Comparison of ENCODE assay signal across 1 cellular context in the genomic region with DNA sequence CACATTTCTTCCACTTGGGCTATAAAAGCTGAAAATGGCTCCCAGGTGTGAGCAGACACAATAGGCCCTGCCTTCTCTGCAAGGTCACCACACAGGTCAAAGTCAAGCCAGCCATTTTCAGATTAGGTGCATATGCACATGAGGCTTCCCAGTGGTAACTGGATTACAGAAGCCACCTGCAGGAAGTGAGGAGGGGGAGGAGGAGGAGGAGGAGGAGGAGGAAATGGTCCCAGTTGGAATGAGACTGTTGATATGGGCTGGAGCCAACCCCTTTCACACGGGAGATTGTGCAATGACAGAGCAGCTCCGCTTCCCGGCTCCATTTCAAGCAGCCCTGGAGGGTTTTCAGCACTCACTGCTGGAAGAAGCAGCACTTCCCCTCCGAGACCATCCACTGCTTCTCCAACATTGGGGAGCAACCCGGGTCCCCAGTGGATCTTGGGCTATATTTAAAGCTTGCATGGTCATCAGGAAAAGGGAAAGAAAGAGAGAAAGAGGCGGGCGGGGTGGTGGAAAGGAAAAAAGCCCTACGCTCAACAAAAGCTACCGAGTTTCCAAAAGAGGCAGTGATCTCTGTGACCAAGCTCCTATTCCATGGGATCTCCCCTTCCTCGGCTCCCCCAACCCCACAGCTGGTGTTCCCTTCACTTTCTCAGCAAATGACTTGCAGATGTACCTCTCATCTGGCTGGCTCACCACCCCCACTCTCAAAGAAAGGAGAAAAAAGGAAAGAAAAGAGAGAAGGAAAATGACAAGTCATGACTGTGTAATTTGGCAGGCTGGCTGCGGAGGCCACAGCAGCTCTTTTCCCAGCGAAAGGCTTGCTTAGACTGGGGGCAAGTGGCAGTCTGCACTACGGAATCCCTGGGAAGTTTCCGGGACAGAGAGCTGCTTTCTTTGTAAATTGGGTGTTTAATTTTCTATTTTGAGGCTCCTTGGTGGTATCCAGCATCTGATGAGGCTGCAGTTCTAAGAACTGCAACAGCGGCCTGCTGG.
TF ChIP-seq lines count a peak whose summit lies in the region.

No MANE protein-coding gene starts in this region.

TF ChIP-seq in HepG2, 621 proteins besides CTCF, POLR2A, EP300 and RAD21 (continued from another document and continues in another):
- TF ChIP-seq, protein P1, sequence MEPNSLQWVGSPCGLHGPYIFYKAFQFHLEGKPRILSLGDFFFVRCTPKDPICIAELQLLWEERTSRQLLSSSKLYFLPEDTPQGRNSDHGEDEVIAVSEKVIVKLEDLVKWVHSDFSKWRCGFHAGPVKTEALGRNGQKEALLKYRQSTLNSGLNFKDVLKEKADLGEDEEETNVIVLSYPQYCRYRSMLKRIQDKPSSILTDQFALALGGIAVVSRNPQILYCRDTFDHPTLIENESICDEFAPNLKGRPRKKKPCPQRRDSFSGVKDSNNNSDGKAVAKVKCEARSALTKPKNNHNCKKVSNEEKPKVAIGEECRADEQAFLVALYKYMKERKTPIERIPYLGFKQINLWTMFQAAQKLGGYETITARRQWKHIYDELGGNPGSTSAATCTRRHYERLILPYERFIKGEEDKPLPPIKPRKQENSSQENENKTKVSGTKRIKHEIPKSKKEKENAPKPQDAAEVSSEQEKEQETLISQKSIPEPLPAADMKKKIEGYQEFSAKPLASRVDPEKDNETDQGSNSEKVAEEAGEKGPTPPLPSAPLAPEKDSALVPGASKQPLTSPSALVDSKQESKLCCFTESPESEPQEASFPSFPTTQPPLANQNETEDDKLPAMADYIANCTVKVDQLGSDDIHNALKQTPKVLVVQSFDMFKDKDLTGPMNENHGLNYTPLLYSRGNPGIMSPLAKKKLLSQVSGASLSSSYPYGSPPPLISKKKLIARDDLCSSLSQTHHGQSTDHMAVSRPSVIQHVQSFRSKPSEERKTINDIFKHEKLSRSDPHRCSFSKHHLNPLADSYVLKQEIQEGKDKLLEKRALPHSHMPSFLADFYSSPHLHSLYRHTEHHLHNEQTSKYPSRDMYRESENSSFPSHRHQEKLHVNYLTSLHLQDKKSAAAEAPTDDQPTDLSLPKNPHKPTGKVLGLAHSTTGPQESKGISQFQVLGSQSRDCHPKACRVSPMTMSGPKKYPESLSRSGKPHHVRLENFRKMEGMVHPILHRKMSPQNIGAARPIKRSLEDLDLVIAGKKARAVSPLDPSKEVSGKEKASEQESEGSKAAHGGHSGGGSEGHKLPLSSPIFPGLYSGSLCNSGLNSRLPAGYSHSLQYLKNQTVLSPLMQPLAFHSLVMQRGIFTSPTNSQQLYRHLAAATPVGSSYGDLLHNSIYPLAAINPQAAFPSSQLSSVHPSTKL (CRISPR knock-in tag; IDR thresholded peaks at IDR 0.05), result peak; percentile 51; the same call in 1 of the 2 replicates
- no peak for TF ChIP-seq ZNF326 (CRISPR knock-in tag; IDR thresholded peaks at IDR 0.05; ENCODE audit: borderline replicate concordance)
- TF ChIP-seq, protein P2, sequence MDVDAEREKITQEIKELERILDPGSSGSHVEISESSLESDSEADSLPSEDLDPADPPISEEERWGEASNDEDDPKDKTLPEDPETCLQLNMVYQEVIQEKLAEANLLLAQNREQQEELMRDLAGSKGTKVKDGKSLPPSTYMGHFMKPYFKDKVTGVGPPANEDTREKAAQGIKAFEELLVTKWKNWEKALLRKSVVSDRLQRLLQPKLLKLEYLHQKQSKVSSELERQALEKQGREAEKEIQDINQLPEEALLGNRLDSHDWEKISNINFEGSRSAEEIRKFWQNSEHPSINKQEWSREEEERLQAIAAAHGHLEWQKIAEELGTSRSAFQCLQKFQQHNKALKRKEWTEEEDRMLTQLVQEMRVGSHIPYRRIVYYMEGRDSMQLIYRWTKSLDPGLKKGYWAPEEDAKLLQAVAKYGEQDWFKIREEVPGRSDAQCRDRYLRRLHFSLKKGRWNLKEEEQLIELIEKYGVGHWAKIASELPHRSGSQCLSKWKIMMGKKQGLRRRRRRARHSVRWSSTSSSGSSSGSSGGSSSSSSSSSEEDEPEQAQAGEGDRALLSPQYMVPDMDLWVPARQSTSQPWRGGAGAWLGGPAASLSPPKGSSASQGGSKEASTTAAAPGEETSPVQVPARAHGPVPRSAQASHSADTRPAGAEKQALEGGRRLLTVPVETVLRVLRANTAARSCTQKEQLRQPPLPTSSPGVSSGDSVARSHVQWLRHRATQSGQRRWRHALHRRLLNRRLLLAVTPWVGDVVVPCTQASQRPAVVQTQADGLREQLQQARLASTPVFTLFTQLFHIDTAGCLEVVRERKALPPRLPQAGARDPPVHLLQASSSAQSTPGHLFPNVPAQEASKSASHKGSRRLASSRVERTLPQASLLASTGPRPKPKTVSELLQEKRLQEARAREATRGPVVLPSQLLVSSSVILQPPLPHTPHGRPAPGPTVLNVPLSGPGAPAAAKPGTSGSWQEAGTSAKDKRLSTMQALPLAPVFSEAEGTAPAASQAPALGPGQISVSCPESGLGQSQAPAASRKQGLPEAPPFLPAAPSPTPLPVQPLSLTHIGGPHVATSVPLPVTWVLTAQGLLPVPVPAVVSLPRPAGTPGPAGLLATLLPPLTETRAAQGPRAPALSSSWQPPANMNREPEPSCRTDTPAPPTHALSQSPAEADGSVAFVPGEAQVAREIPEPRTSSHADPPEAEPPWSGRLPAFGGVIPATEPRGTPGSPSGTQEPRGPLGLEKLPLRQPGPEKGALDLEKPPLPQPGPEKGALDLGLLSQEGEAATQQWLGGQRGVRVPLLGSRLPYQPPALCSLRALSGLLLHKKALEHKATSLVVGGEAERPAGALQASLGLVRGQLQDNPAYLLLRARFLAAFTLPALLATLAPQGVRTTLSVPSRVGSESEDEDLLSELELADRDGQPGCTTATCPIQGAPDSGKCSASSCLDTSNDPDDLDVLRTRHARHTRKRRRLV (CRISPR knock-in tag; IDR thresholded peaks at IDR 0.05), result no peak
- TF ChIP-seq, protein P3, sequence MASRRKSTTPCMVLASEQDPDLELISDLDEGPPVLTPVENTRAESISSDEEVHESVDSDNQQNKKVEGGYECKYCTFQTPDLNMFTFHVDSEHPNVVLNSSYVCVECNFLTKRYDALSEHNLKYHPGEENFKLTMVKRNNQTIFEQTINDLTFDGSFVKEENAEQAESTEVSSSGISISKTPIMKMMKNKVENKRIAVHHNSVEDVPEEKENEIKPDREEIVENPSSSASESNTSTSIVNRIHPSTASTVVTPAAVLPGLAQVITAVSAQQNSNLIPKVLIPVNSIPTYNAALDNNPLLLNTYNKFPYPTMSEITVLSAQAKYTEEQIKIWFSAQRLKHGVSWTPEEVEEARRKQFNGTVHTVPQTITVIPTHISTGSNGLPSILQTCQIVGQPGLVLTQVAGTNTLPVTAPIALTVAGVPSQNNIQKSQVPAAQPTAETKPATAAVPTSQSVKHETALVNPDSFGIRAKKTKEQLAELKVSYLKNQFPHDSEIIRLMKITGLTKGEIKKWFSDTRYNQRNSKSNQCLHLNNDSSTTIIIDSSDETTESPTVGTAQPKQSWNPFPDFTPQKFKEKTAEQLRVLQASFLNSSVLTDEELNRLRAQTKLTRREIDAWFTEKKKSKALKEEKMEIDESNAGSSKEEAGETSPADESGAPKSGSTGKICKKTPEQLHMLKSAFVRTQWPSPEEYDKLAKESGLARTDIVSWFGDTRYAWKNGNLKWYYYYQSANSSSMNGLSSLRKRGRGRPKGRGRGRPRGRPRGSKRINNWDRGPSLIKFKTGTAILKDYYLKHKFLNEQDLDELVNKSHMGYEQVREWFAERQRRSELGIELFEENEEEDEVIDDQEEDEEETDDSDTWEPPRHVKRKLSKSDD (CRISPR knock-in tag; IDR thresholded peaks at IDR 0.05; ENCODE audit: low read depth), result no peak
- no peak for TF ChIP-seq ZNF652 (CRISPR knock-in tag; IDR thresholded peaks at IDR 0.05; ENCODE audit: borderline replicate concordance, low read depth)
- TF ChIP-seq SRSF1 (optimal IDR thresholded peaks at IDR 0.05; ENCODE audit: low read depth, low read length), result no peak
- TF ChIP-seq, protein P4, sequence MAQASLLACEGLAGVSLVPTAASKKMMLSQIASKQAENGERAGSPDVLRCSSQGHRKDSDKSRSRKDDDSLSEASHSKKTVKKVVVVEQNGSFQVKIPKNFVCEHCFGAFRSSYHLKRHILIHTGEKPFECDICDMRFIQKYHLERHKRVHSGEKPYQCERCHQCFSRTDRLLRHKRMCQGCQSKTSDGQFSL (CRISPR knock-in tag; IDR thresholded peaks at IDR 0.05), result no peak
- no peak for TF ChIP-seq ARNT2 (CRISPR knock-in tag; IDR thresholded peaks at IDR 0.05; ENCODE audit: low read depth)
- no peak for TF ChIP-seq ZFAT (CRISPR knock-in tag; conservative IDR thresholded peaks at IDR 0.05)
- no peak for TF ChIP-seq ZNF432 (CRISPR knock-in tag; IDR thresholded peaks at IDR 0.05; ENCODE audit: borderline replicate concordance)
- TF ChIP-seq KAT8 (CRISPR knock-in tag; IDR thresholded peaks at IDR 0.05), result peak; percentile 60; the same call in 1 of the 2 replicates
- no peak for TF ChIP-seq KLF13 (CRISPR knock-in tag; IDR thresholded peaks at IDR 0.05)
- TF ChIP-seq GABPA (IDR thresholded peaks at IDR 0.05; ENCODE audit: low read depth, low read length), result no peak
- peak; percentile 43; the same call in 1 of the 2 replicates for TF ChIP-seq GABPA (CRISPR knock-in tag; IDR thresholded peaks at IDR 0.05; ENCODE audit: low read depth)
- TF ChIP-seq, protein P5, sequence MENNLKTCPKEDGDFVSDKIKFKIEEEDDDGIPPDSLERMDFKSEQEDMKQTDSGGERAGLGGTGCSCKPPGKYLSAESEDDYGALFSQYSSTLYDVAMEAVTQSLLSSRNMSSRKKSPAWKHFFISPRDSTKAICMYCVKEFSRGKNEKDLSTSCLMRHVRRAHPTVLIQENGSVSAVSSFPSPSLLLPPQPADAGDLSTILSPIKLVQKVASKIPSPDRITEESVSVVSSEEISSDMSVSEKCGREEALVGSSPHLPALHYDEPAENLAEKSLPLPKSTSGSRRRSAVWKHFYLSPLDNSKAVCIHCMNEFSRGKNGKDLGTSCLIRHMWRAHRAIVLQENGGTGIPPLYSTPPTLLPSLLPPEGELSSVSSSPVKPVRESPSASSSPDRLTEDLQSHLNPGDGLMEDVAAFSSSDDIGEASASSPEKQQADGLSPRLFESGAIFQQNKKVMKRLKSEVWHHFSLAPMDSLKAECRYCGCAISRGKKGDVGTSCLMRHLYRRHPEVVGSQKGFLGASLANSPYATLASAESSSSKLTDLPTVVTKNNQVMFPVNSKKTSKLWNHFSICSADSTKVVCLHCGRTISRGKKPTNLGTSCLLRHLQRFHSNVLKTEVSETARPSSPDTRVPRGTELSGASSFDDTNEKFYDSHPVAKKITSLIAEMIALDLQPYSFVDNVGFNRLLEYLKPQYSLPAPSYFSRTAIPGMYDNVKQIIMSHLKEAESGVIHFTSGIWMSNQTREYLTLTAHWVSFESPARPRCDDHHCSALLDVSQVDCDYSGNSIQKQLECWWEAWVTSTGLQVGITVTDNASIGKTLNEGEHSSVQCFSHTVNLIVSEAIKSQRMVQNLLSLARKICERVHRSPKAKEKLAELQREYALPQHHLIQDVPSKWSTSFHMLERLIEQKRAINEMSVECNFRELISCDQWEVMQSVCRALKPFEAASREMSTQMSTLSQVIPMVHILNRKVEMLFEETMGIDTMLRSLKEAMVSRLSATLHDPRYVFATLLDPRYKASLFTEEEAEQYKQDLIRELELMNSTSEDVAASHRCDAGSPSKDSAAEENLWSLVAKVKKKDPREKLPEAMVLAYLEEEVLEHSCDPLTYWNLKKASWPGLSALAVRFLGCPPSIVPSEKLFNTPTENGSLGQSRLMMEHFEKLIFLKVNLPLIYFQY (CRISPR knock-in tag; IDR thresholded peaks at IDR 0.05; ENCODE audit: borderline replicate concordance), result no peak
- TF ChIP-seq ZNF781 (CRISPR knock-in tag; IDR thresholded peaks at IDR 0.05; ENCODE audit: borderline replicate concordance, not compliant biosample characterization), result no peak
- no peak for TF ChIP-seq ISX (CRISPR knock-in tag; conservative IDR thresholded peaks at IDR 0.05)
- TF ChIP-seq AGO1 (IDR thresholded peaks at IDR 0.05; ENCODE audit: low read depth, low read length, poor library complexity, severe bottlenecking), result no peak
- TF ChIP-seq, protein P6, sequence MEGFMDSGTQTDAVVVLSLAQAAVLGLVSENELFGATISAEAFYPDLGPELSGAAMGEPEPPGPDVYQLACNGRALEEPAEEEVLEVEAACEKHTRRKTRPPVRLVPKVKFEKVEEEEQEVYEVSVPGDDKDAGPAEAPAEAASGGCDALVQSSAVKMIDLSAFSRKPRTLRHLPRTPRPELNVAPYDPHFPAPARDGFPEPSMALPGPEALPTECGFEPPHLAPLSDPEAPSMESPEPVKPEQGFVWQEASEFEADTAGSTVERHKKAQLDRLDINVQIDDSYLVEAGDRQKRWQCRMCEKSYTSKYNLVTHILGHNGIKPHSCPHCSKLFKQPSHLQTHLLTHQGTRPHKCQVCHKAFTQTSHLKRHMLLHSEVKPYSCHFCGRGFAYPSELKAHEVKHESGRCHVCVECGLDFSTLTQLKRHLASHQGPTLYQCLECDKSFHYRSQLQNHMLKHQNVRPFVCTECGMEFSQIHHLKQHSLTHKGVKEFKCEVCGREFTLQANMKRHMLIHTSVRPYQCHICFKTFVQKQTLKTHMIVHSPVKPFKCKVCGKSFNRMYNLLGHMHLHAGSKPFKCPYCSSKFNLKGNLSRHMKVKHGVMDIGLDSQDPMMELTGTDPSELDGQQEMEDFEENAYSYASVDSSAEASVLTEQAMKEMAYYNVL (CRISPR knock-in tag; IDR thresholded peaks at IDR 0.05; ENCODE audit: borderline replicate concordance), result no peak; the same call in 1 of the 2 replicates
- TF ChIP-seq PITX1 (CRISPR knock-in tag; IDR thresholded peaks at IDR 0.05), result 0 out of 2 replicates have a peak, but pooled peaks have one; percentile 50
- no peak for TF ChIP-seq ZKSCAN1 (IDR thresholded peaks at IDR 0.05; ENCODE audit: low read length)
- no peak for TF ChIP-seq ARNTL (CRISPR knock-in tag; IDR thresholded peaks at IDR 0.05)
- TF ChIP-seq ZNF329 (CRISPR knock-in tag; IDR thresholded peaks at IDR 0.05; ENCODE audit: low read depth), result no peak
- TF ChIP-seq, protein P7, sequence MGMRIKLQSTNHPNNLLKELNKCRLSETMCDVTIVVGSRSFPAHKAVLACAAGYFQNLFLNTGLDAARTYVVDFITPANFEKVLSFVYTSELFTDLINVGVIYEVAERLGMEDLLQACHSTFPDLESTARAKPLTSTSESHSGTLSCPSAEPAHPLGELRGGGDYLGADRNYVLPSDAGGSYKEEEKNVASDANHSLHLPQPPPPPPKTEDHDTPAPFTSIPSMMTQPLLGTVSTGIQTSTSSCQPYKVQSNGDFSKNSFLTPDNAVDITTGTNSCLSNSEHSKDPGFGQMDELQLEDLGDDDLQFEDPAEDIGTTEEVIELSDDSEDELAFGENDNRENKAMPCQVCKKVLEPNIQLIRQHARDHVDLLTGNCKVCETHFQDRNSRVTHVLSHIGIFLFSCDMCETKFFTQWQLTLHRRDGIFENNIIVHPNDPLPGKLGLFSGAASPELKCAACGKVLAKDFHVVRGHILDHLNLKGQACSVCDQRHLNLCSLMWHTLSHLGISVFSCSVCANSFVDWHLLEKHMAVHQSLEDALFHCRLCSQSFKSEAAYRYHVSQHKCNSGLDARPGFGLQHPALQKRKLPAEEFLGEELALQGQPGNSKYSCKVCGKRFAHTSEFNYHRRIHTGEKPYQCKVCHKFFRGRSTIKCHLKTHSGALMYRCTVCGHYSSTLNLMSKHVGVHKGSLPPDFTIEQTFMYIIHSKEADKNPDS (CRISPR knock-in tag; IDR thresholded peaks at IDR 0.05), result no peak
- TF ChIP-seq ZSCAN9 (CRISPR knock-in tag; IDR thresholded peaks at IDR 0.05; ENCODE audit: borderline replicate concordance), result no peak
- TF ChIP-seq, protein P8, sequence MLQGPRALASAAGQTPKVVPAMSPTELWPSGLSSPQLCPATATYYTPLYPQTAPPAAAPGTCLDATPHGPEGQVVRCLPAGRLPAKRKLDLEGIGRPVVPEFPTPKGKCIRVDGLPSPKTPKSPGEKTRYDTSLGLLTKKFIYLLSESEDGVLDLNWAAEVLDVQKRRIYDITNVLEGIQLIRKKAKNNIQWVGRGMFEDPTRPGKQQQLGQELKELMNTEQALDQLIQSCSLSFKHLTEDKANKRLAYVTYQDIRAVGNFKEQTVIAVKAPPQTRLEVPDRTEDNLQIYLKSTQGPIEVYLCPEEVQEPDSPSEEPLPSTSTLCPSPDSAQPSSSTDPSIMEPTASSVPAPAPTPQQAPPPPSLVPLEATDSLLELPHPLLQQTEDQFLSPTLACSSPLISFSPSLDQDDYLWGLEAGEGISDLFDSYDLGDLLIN (CRISPR knock-in tag; IDR thresholded peaks at IDR 0.05; ENCODE audit: borderline replicate concordance), result no peak
- no peak for TF ChIP-seq KDM6A (CRISPR knock-in tag; IDR thresholded peaks at IDR 0.05; ENCODE audit: low read depth)
- TF ChIP-seq ZNF850 (CRISPR knock-in tag; conservative IDR thresholded peaks at IDR 0.05), result no peak
